Comparison of ENCODE assay signal across 8 cellular contexts in genomic region chr13:110108348-110109139, GRCh38.
DNase-seq lines count a peak whose midpoint lies in the region; ATAC-seq and TF ChIP-seq lines count a peak whose summit lies in the region.

No MANE protein-coding gene starts in this region.

- no peaks in the 10 kb centered on the region for H3K79me2 ChIP-seq in OCI-LY1 (ENCODE audit: insufficient read depth, low read length)

- no peaks in the 10 kb centered on the region for H3K36me3 ChIP-seq in Caco-2 (ENCODE audit: control insufficient read depth, insufficient read depth, low read length)
- no peaks in the 10 kb centered on the region for H3K36me3 ChIP-seq in OCI-LY1 (ENCODE audit: insufficient read depth, low read length)
- H3K36me3 ChIP-seq in vagina = no peaks in the 10 kb centered on the region

- H3K4me2 ChIP-seq in OCI-LY1 (ENCODE audit: low read length) = no peak overlapping the region

- H3K36me3 Mint-ChIP-seq in Caco-2 (ENCODE audit: insufficient read depth, unreplicated experiment) = no peaks in the 10 kb centered on the region

- H3K4me1 Mint-ChIP-seq in Caco-2 (ENCODE audit: low read depth, unreplicated experiment) = peaks cover 6% of the 10 kb centered on the region

- no peak overlapping the region for H3K27ac Mint-ChIP-seq in Caco-2 (ENCODE audit: unreplicated experiment)

- H3K9me3 ChIP-seq in Caco-2 = no peaks in the 10 kb centered on the region
- no peaks in the 10 kb centered on the region for H3K9me3 ChIP-seq in OCI-LY1 (ENCODE audit: low read length)
- no peaks in the 10 kb centered on the region for H3K9me3 ChIP-seq in vagina

- ATAC-seq in GM18520 (IDR thresholded peaks at IDR 0.05; ENCODE audit: unreplicated experiment) = no peak

- no peaks in the 10 kb centered on the region for H3K27me3 Mint-ChIP-seq in Caco-2 (ENCODE audit: insufficient read depth, unreplicated experiment)

- H3F3A ChIP-seq in OCI-LY1 (ENCODE audit: insufficient read depth, low read length) = no peaks in the 10 kb centered on the region

- DNase-seq in Caco-2 (peak; percentile 82 to 84), HT1080 (ENCODE audit: low read depth) (peak; percentile 85), ecto neural progenitor cell (ENCODE audit: low spot score) (peak; percentile 79), medulla oblongata (ENCODE audit: extremely low spot score) (peak; percentile 87), vagina (ENCODE audit: extremely low spot score in 2 of 2) (peak; percentile 72 to 89), NCI-H2227 (lab: John Stamatoyannopoulos, UW; ENCODE audit: unreplicated experiment) (no peak)

- H3K9ac ChIP-seq in OCI-LY1 (ENCODE audit: low read length) = no peak overlapping the region

- POLR2A ChIA-PET in Caco-2 (lab: Charles Lee) = no interaction called here

- H3K9me3 Mint-ChIP-seq in Caco-2 (ENCODE audit: unreplicated experiment) = no peaks in the 10 kb centered on the region

- H3K4me3 Mint-ChIP-seq in Caco-2 (ENCODE audit: unreplicated experiment) = no peak overlapping the region

- CTCF ChIA-PET in Caco-2 (lab: Charles Lee) = no interaction called here

- H3K27ac ChIP-seq in OCI-LY1 (ENCODE audit: low read depth, low read length, poor library complexity, severe bottlenecking) (no peak overlapping the region), vagina (peak overlapping the region; percentile 73)

- BruUV-seq in Caco-2 (replicated peaks; lab: Mats Ljungman, UMichigan) = no TSS peak

- H3K9me2 ChIP-seq in OCI-LY1 (ENCODE audit: low read depth, low read length) = no peaks in the 10 kb centered on the region

- TF ChIP-seq CTCF in Caco-2 (IDR thresholded peaks at IDR 0.05; ENCODE audit: insufficient read depth in 1 of 2, low read depth in 1 of 2, low read length in 1 of 2, severe bottlenecking in 1 of 2, unreplicated experiment in 1 of 2) = peak; percentile 73 to 80
- peak; percentile 36; the same call in 1 of the 2 replicates for TF ChIP-seq CTCF in OCI-LY1 (IDR thresholded peaks at IDR 0.05; ENCODE audit: low read length)
- peak; percentile 33 to 69 (median 40) for TF ChIP-seq CTCF in vagina (IDR thresholded peaks at IDR 0.05)

- H4K20me1 ChIP-seq in OCI-LY1 (ENCODE audit: insufficient read depth, low read length) = no peaks in the 10 kb centered on the region

- H3K27me3 ChIP-seq in Caco-2 (replicated peaks; ENCODE audit: control insufficient read depth, insufficient read depth, low read length) (no peaks in the 10 kb centered on the region), OCI-LY1 (ENCODE audit: insufficient read depth, low read length) (no peaks in the 10 kb centered on the region), vagina (no peaks in the 10 kb centered on the region)

- H3K4me3 ChIP-seq in Caco-2 (ENCODE audit: low read depth, low read length) (no peak overlapping the region), OCI-LY1 (ENCODE audit: low read depth, low read length, poor library complexity, severe bottlenecking) (no peak overlapping the region), vagina (no peak overlapping the region)

- H3K4me1 ChIP-seq in Caco-2 = no peaks in the 10 kb centered on the region
- H3K4me1 ChIP-seq in OCI-LY1 (ENCODE audit: insufficient read depth, low read length, severe bottlenecking) = no peaks in the 10 kb centered on the region
- peaks cover 16% of the 10 kb centered on the region for H3K4me1 ChIP-seq in vagina

- no peak overlapping the region for H2AFZ ChIP-seq in OCI-LY1 (ENCODE audit: low read length)

- intact Hi-C loops in Caco-2 (cut with micrococcal nuclease; ENCODE audit: unreplicated experiment) = loop anchor here (1.0 to 5.0 kb wide), 6 partner anchors 177 to 1191 kb away; no protein-coding TSS in a partner anchor
- intact Hi-C loops in vagina (cut with DNase I) = loop anchor here (10.0 kb wide), 1 partner anchor 324 kb away; the partner anchor contains the start of gene IRS2

- TF ChIP-seq POLR2A in vagina (IDR thresholded peaks at IDR 0.05) = no peak
